In the genomic region with DNA sequence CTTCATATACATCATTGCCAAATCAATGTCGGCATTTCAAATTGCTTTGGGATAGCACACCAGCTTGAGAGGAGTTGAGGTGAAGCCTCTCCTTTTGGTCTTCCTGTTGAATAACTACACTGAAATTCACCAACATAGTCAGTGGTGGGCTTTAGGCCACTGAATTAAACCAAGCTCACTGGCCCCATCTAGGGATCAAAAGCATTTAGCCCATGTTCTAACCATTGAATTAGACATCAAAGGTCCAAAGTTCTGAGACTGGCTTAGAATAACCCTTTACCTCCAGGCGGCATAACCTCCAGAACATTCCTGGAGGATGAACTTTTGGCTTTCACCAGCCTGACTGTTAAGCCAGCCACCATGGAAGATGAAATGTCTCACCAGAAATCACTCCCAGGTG, we compare ENCODE assay signal across 9 cellular contexts. TPM values are rescaled to one million over a fixed set of nuclear protein-coding genes. Genes with fewer than 3 reads are reported as not detected.
DNase-seq lines count a peak whose midpoint lies in the region; ATAC-seq and TF ChIP-seq lines count a peak whose summit lies in the region.
"Had no signal": no experiment of that assay in that cellular context is flagged by ENCODE, and none has a peak within 500 bp of the region (broad histone marks: within the 10 kb centered on the region; RNA-seq: fewer than 3 reads in every experiment).

No MANE protein-coding gene starts in this region.

- H3K27ac Mint-ChIP-seq in chondrocyte (ENCODE audit: unreplicated experiment): no peak overlapping the region

- no peak overlapping the region for H3K27ac ChIP-seq in parathyroid adenoma

- H3K36me3 Mint-ChIP-seq in chondrocyte (ENCODE audit: low read depth): no peaks in the 10 kb centered on the region

- TF ChIP-seq CTCF in chondrocyte (IDR thresholded peaks at IDR 0.05) (peak; percentile 70), parathyroid adenoma (IDR thresholded peaks at IDR 0.05) (peak; percentile 12)

- H3K4me1 ChIP-seq in parathyroid adenoma: peaks cover 15% of the 10 kb centered on the region

- peaks cover 58% of the 10 kb centered on the region for H3K4me1 Mint-ChIP-seq in chondrocyte (ENCODE audit: low read depth)

- no peak overlapping the region for H2AFZ ChIP-seq in parathyroid adenoma

- H3K79me2 ChIP-seq in parathyroid adenoma: no peaks in the 10 kb centered on the region

- ATAC-seq in HG03045 (IDR thresholded peaks at IDR 0.05; ENCODE audit: unreplicated experiment) (no peak), esophagus mucosa (no peak)

- no peaks in the 10 kb centered on the region for H3K27me3 Mint-ChIP-seq in chondrocyte (ENCODE audit: low read depth)

- H3K36me3 ChIP-seq in parathyroid adenoma (ENCODE audit: control insufficient read depth, insufficient read depth, low read length): no peaks in the 10 kb centered on the region

- H3K9me3 ChIP-seq in parathyroid adenoma (ENCODE audit: control insufficient read depth, low read length): no peaks in the 10 kb centered on the region
- H3K9me3 ChIP-seq: Caco-2 had no signal

- no peak overlapping the region for H3K4me3 ChIP-seq in parathyroid adenoma (ENCODE audit: low read depth, low read length)

- no peaks in the 10 kb centered on the region for H3K27me3 ChIP-seq in parathyroid adenoma (ENCODE audit: control insufficient read depth, insufficient read depth, low read length)

- no peak overlapping the region for H3K4me3 Mint-ChIP-seq in chondrocyte (ENCODE audit: unreplicated experiment)

- H3K4me2 ChIP-seq in parathyroid adenoma (ENCODE audit: low read length): no peak overlapping the region

- no peaks in the 10 kb centered on the region for H3K9me3 Mint-ChIP-seq in chondrocyte (ENCODE audit: low read depth)

- DNase-seq in NCI-H2227 (lab: John Stamatoyannopoulos, UW; ENCODE audit: unreplicated experiment): peak; percentile 11
- no peak for DNase-seq in NCI-H2227 treated with DMSO at 0.1 percent for 48 hours (lab: John Stamatoyannopoulos, UW)
- DNase-seq in M059J (ENCODE audit: low read depth): peak; percentile 72
- DNase-seq in chondrocyte (ENCODE audit: low spot score): no peak
- DNase-seq in stimulated activated CD4-positive, alpha-beta T cell treated with anti-CD3 and anti-CD28 coated beads, Interleukin-4, amount 100 ng/mL, for 4 hours: no peak

- H3K9ac ChIP-seq in parathyroid adenoma: no peak overlapping the region

RNA-seq across cellular contexts. Expression of gene BPGM, which starts 54.6 kb away (rescaled TPM):
- 36.4 and 39.6 TPM in 2 replicates for total RNA-seq in M059J (2014; rRNA removed; shearing (Covaris generic))
- total RNA-seq in chondrocyte (26.1 to 29.6 TPM (median 29.5 TPM) in 3 replicates), esophagus mucosa (8.9 TPM)

Comparison
In these comparisons a context has a peak if more than half of its experiments do, and no peak if none do; other contexts are left out.
1. DNase-seq: peak in NCI-H2227 (single experiment) and M059J (single experiment); none in NCI-H2227 treated with DMSO at 0.1 percent for 48 hours (single experiment), chondrocyte (single experiment) and stimulated activated CD4-positive, alpha-beta T cell treated with anti-CD3 and anti-CD28 coated beads, Interleukin-4, amount 100 ng/mL, for 4 hours (0 of 2).